8 cellular contexts compared by ENCODE assay signal in the genomic region with DNA sequence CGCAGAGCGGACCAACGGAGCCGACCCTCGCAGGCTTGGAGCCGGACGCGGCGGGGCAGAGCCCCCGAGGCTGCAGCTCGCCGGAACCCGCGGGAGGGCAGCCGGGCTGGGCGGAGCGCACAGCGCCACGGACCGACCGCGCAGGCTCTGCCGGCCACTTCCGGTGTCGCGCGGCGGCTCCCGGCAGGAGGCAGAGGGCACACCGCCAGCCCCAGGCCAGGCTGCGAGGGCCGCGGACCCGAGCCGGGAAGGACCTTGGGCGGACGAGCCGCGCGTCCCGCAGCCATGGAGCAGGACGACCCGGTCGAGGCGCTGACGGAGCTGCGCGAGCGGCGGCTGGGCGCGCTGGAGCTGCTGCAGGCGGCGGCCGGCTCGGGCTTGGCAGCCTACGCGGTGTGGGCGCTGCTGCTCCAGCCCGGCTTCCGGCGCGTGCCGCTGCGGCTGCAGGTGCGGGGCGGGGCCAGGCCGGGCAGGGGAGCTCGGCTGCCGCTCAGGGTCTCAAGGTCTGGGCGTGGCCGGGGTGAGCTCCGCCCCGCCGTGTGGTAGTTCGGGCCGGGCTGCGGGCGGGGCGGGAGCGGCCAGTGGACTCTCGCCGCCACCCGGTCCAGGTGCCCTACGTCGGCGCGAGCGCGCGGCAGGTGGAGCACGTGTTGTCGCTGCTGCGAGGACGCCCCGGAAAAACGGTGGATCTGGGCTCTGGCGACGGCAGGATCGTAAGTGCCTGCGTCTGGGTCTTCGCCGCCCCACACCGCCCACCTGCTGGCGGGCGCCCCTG. TPM values are rescaled to one million over a fixed set of nuclear protein-coding genes. Genes with fewer than 3 reads are reported as not detected.
DNase-seq lines count a peak whose midpoint lies in the region; ATAC-seq and TF ChIP-seq lines count a peak whose summit lies in the region.

A gene with protein sequence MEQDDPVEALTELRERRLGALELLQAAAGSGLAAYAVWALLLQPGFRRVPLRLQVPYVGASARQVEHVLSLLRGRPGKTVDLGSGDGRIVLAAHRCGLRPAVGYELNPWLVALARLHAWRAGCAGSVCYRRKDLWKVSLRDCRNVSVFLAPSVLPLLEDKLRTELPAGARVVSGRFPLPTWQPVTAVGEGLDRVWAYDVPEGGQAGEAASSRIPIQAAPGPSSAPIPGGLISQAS (plus strand): TSS at position 157 of the 775 bp plus-strand sequence. CDS start 129 bp downstream, at position 286.

- H3F3A ChIP-seq in GM23338 (replicated peaks; ENCODE audit: low read depth) (peaks cover 7% of the 10 kb centered on the region), SK-N-SH (replicated peaks; ENCODE audit: insufficient read depth) (peaks cover 26% of the 10 kb centered on the region)

- TF ChIP-seq EP300 in SK-N-SH (IDR thresholded peaks at IDR 0.05; ENCODE audit: borderline replicate concordance in 1 of 2, low read depth in 1 of 2, low read length in 1 of 2) (no peak), transverse colon (IDR thresholded peaks at IDR 0.05; ENCODE audit: low read depth) (no peak)

- H3K4me1 ChIP-seq in GM23338 (ENCODE audit: insufficient read depth) (peaks cover 11% of the 10 kb centered on the region; the same call in 1 of the 2 replicates), SK-N-SH (ENCODE audit: control insufficient read depth in 1 of 2, insufficient read depth in 2 of 2, low read depth in 1 of 2, low read length in 1 of 2) (peaks cover 8 to 43% of the 10 kb centered on the region in 2 experiments; a peak in 3 of 4 replicates), transverse colon (peaks cover 26 to 47% (median 42%) of the 10 kb centered on the region in 4 donors)

- H3K4me2 ChIP-seq in GM23338 (peak within 1 kb of the TSS; percentile 97), SK-N-SH (peak within 1 kb of the TSS; percentile 100)

- in situ Hi-C loops in G401 (cut with HindIII; ENCODE audit: low sequenced_read_pairs) (loop anchor here (25.0 kb wide), 1 partner anchor 141 kb away; no protein-coding TSS in a partner anchor), transverse colon (cut with MboI; ENCODE audit: low pct_ligation_motif_present in 1 of 4, low pct_unique_long_range_greater_than_20kb in 1 of 4, low sequenced_read_pairs in 3 of 4) (no loop called here)

- H2AFZ ChIP-seq in GM23338 (0 out of 2 replicates have a peak within 1 kb of the TSS, but pooled peaks have one; percentile 32), SK-N-SH (ENCODE audit: low read depth) (0 out of 2 replicates have a peak within 1 kb of the TSS, but pooled peaks have one; percentile 46)

- intact Hi-C loops in transverse colon (cut with DNase I; ENCODE audit: low total_unique reads) = no loop called here

- peaks cover 13% of the 10 kb centered on the region; the same call in 2 of the 3 replicates for H3K4me1 Mint-ChIP-seq in GM23338

- H3K4me3 ChIP-seq in GM23338 (peak within 1 kb of the TSS; percentile 82), SK-N-SH (ENCODE audit: low read depth in 2 of 2, low read length in 1 of 2) (peak within 1 kb of the TSS; percentile 86 to 89), transverse colon (peak within 1 kb of the TSS; percentile 37 to 83 (median 68))

- CTCF ChIA-PET in SK-N-SH (lab: Yijun Ruan, JAX) = interaction anchor here (0.7 to 22.4 kb wide), 10 partner anchors 7 to 382 kb away, joined by 3 to 358 read pairs (median 9); a partner anchor contains a TSS

- H3K79me2 ChIP-seq in GM23338 (replicated peaks; ENCODE audit: insufficient read depth) (no peaks in the 10 kb centered on the region), SK-N-SH (ENCODE audit: insufficient read depth) (no peaks in the 10 kb centered on the region; the same call in 1 of the 2 replicates)

- no peak for TF ChIP-seq POLR2A in transverse colon (IDR thresholded peaks at IDR 0.05)

- H3K27ac ChIP-seq in GM23338 (ENCODE audit: low read depth) (0 out of 2 replicates have a peak within 1 kb of the TSS, but pooled peaks have one; percentile 74), SK-N-SH (ENCODE audit: low read depth in 2 of 2, low read length in 1 of 2) (peak within 1 kb of the TSS; percentile 91 to 99), transverse colon (peak within 1 kb of the TSS; percentile 90 to 94 (median 93))

- H4K20me1 ChIP-seq in GM23338 (replicated peaks; ENCODE audit: insufficient read depth) (no peaks in the 10 kb centered on the region), SK-N-SH (ENCODE audit: insufficient read depth) (peaks cover 23% of the 10 kb centered on the region; the same call in 1 of the 2 replicates)

- no peaks in the 10 kb centered on the region for H3K9me3 Mint-ChIP-seq in GM23338
- no peaks in the 10 kb centered on the region for H3K9me3 Mint-ChIP-seq in activated naive CD4-positive, alpha-beta T cell treated with anti-CD3 and anti-CD28 coated beads, Interleukin-2, amount 50 U/mL, for 72 hours

- TF ChIP-seq CTCF in GM23338 (conservative IDR thresholded peaks at IDR 0.05; ENCODE audit: low read depth in 2 of 2) = no peak
- TF ChIP-seq CTCF in SK-N-SH (IDR thresholded peaks at IDR 0.05) = no peak
- peak in 1 of 5 experiments; percentile 21 for TF ChIP-seq CTCF in transverse colon (IDR thresholded peaks at IDR 0.05)

- peak; percentile 81 for DNase-seq in G401 (ENCODE audit: low spot score)
- peak; percentile 97 for DNase-seq in GM23338 (ENCODE audit: low spot score)
- DNase-seq in LHCN-M2 (ENCODE audit: low read depth) = peak; percentile 64
- DNase-seq in SK-N-SH = peak; percentile 92
- DNase-seq in activated naive CD4-positive, alpha-beta T cell treated with anti-CD3 and anti-CD28 coated beads, Interleukin-2, amount 50 U/mL, for 72 hours (ENCODE audit: low spot score in 2 of 2) = peak; percentile 79 to 88
- DNase-seq in glomerular endothelial cell (ENCODE audit: extremely low read depth, low read depth, low spot score) = no peak
- DNase-seq in occipital lobe (lab: John Stamatoyannopoulos, UW) = peak; percentile 77
- DNase-seq in transverse colon = peak; percentile 91

- H3K9me3 ChIP-seq in SK-N-SH (no peaks in the 10 kb centered on the region), transverse colon (no peaks in the 10 kb centered on the region)

- H3K9ac ChIP-seq in SK-N-SH = peak within 1 kb of the TSS; percentile 85

- POLR2A ChIA-PET in SK-N-SH (lab: Yijun Ruan, JAX) = interaction anchor here (0.6 to 3.8 kb wide), 14 partner anchors 8 to 88 kb away, joined by 3 to 19 read pairs (median 4); a partner anchor contains a TSS

- no peak for TF ChIP-seq RAD21 in SK-N-SH (IDR thresholded peaks at IDR 0.05; ENCODE audit: low read length)

- H3K36me3 Mint-ChIP-seq in GM23338 (ENCODE audit: low read depth) = no peaks in the 10 kb centered on the region
- no peaks in the 10 kb centered on the region for H3K36me3 Mint-ChIP-seq in activated naive CD4-positive, alpha-beta T cell treated with anti-CD3 and anti-CD28 coated beads, Interleukin-2, amount 50 U/mL, for 72 hours

- WGBS in SK-N-SH (ENCODE audit: low lambda C conversion rate) = under 1% methylated on average over 21 of the region's 106 CpGs
- WGBS in transverse colon (ENCODE audit: low coverage in 1 of 2), 2 donors = 23% methylated on average over 36 of the region's 106 CpGs; no CpG with 5 or more reads in 1 of the 2 donors

- peak; percentile 74 for ATAC-seq in GM23338
- ATAC-seq in activated naive CD4-positive, alpha-beta T cell treated with anti-CD3 and anti-CD28 coated beads, Interleukin-2, amount 50 U/mL, for 72 hours = peak; percentile 75 to 80

- peaks cover 26% of the 10 kb centered on the region for H3K27me3 Mint-ChIP-seq in GM23338 (ENCODE audit: insufficient read depth, low read depth, poor library complexity)

- H3K4me3 Mint-ChIP-seq in GM23338 = peak within 1 kb of the TSS; percentile 83

- H3K27ac Mint-ChIP-seq in GM23338 = peak within 1 kb of the TSS; percentile 72
- H3K27ac Mint-ChIP-seq in activated naive CD4-positive, alpha-beta T cell treated with anti-CD3 and anti-CD28 coated beads, Interleukin-2, amount 50 U/mL, for 72 hours = peak within 1 kb of the TSS; percentile 75 to 78

- peaks cover 25% of the 10 kb centered on the region for H3K27me3 ChIP-seq in GM23338 (ENCODE audit: insufficient read depth)
- H3K27me3 ChIP-seq in SK-N-SH (ENCODE audit: insufficient read depth) = no peaks in the 10 kb centered on the region
- peaks cover 31% of the 10 kb centered on the region for H3K27me3 ChIP-seq in transverse colon

- H3K9me2 ChIP-seq in GM23338 (ENCODE audit: insufficient read depth) (no peaks in the 10 kb centered on the region), SK-N-SH (no peaks in the 10 kb centered on the region)

- H3K36me3 ChIP-seq in GM23338 (ENCODE audit: insufficient read depth) (no peaks in the 10 kb centered on the region), SK-N-SH (replicated peaks in 1 of 2; ENCODE audit: control insufficient read depth in 1 of 2, insufficient read depth in 2 of 2, low read length in 1 of 2) (peaks cover 0 to 6% of the 10 kb centered on the region in 2 experiments), transverse colon (no peaks in the 10 kb centered on the region)

TF ChIP-seq in GM23338, 12 proteins besides CTCF, POLR2A, EP300 and RAD21 (continues in another document):
- TF ChIP-seq EZH2 (IDR thresholded peaks at IDR 0.05; ENCODE audit: low read depth, unreplicated experiment) (no peak), ZNF331 (CRISPR knock-in tag; IDR thresholded peaks at IDR 0.05; ENCODE audit: low read depth) (no peak), EZH2phosphoT487 (IDR thresholded peaks at IDR 0.05; ENCODE audit: unreplicated experiment) (no peak), CREB1 (CRISPR knock-in tag; IDR thresholded peaks at IDR 0.05; ENCODE audit: low read depth) (peak; percentile 69), STAT1 (IDR thresholded peaks at IDR 0.05; ENCODE audit: unreplicated experiment) (no peak)

TF ChIP-seq in SK-N-SH, 30 proteins besides CTCF, POLR2A, EP300 and RAD21 (continues in another document):
- TF ChIP-seq MXI1 (IDR thresholded peaks at IDR 0.05; ENCODE audit: low read depth, low read length) (peak; percentile 17; the same call in 1 of the 2 replicates), GABPA (IDR thresholded peaks at IDR 0.05; ENCODE audit: low read depth) (peak; percentile 81), NRF1 (IDR thresholded peaks at IDR 0.05; ENCODE audit: low read depth, low read length) (peak; percentile 62; the same call in 1 of the 2 replicates)
- TF ChIP-seq, protein P1, sequence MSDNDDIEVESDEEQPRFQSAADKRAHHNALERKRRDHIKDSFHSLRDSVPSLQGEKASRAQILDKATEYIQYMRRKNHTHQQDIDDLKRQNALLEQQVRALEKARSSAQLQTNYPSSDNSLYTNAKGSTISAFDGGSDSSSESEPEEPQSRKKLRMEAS (IDR thresholded peaks at IDR 0.05; ENCODE audit: low read depth) = peak; percentile 95

RNA-seq across cellular contexts. Expression of the gene that starts here (rescaled TPM):
- total RNA-seq in G401 (2014; rRNA removed; shearing (Covaris generic)) = 45.5 and 47.6 TPM in 2 replicates
- total RNA-seq in GM23338 (2014; rRNA removed; shearing (Covaris generic)) = 23.8 and 37.1 TPM in 2 replicates
- polyA plus RNA-seq in GM23338 (2016; fragmentation: Nextera tagmentation; extraction: Ambion mirVana) (37.2 and 59.0 TPM in 2 replicates), SK-N-SH (2012; rRNA removed) (49.5 and 57.4 TPM in 2 replicates)
- total RNA-seq in LHCN-M2 (2014; rRNA removed) (36.7 and 55.9 TPM in 2 replicates), glomerular endothelial cell (45.4 and 53.0 TPM in 2 replicates), occipital lobe (11.5 TPM), transverse colon (10 to 100 TPM; 19.7 to 53.0 (median 38.2) TPM)
- 40.7 TPM for polyA plus RNA-seq in LHCN-M2 (2012)
- 22.6 and 32.2 TPM in 2 replicates for polyA plus RNA-seq in SK-N-SH (2012; cell fraction: cytosol; rRNA removed)
- 144 and 312 TPM in 2 replicates for polyA plus RNA-seq in SK-N-SH (2012; cell fraction: nucleus; rRNA removed)
- total RNA-seq in activated naive CD4-positive, alpha-beta T cell treated with anti-CD3 and anti-CD28 coated beads, Interleukin-2, amount 50 U/mL, for 72 hours = 10 to 100 TPM; 17.6 to 22.6 TPM
